14 cellular contexts compared by ENCODE assay signal in genomic region chrX:17613979-17614572, GRCh38.
DNase-seq lines count a peak whose midpoint lies in the region; ATAC-seq and TF ChIP-seq lines count a peak whose summit lies in the region.
"Had no signal": no experiment of that assay in that cellular context is flagged by ENCODE, and none has a peak within 500 bp of the region (broad histone marks: within the 10 kb centered on the region; RNA-seq: fewer than 3 reads in every experiment).

No MANE protein-coding gene starts in this region.

- H2AFZ ChIP-seq in trophoblast cell (ENCODE audit: insufficient read depth, low read length, poor library complexity) (no peak overlapping the region), osteoblast (ENCODE audit: low read length) (no peak overlapping the region)

- intact Hi-C loops in vagina (cut with DNase I) = no loop called here

- H3K18ac ChIP-seq in trophoblast cell (ENCODE audit: low read length) = no peak overlapping the region

- H3K27me3 ChIP-seq in trophoblast cell (ENCODE audit: insufficient read depth, low read length) = no peaks in the 10 kb centered on the region
- no peaks in the 10 kb centered on the region for H3K27me3 ChIP-seq in osteoblast (ENCODE audit: insufficient read depth, low read length)
- no peaks in the 10 kb centered on the region for H3K27me3 ChIP-seq in vagina
- H3K27me3 ChIP-seq: brain microvascular endothelial cell had no signal

- no peak overlapping the region for H2BK5ac ChIP-seq in trophoblast cell (ENCODE audit: low read depth, low read length, poor library complexity)

- peaks cover 64% of the 10 kb centered on the region for H3K4me1 Mint-ChIP-seq in progenitor cell of endocrine pancreas (ENCODE audit: low read depth)

- no peak overlapping the region for H3K9ac ChIP-seq in trophoblast cell (ENCODE audit: low read length)

- no peak overlapping the region for H3K23ac ChIP-seq in trophoblast cell (ENCODE audit: low read length)

- ATAC-seq in GM21529 (IDR thresholded peaks at IDR 0.05; ENCODE audit: unreplicated experiment) = peak; percentile 61

- H3K79me1 ChIP-seq in trophoblast cell (ENCODE audit: low read length) = no peaks in the 10 kb centered on the region

- no peak overlapping the region for H3K4ac ChIP-seq in trophoblast cell (ENCODE audit: low read depth, low read length)

- no peak overlapping the region for H3K14ac ChIP-seq in trophoblast cell (ENCODE audit: low read length)

- H3K27me3 Mint-ChIP-seq in progenitor cell of endocrine pancreas = no peaks in the 10 kb centered on the region

- no peak overlapping the region for H4K91ac ChIP-seq in trophoblast cell (ENCODE audit: low read depth, low read length)

- no peak overlapping the region for H4K12ac ChIP-seq in trophoblast cell (ENCODE audit: low read depth, low read length)

- no peak overlapping the region for H3K4me3 Mint-ChIP-seq in progenitor cell of endocrine pancreas (ENCODE audit: low read depth)

- no peak overlapping the region for H2BK120ac ChIP-seq in trophoblast cell (ENCODE audit: insufficient read depth, low read length, poor library complexity)

- H2BK12ac ChIP-seq in trophoblast cell (ENCODE audit: low read length) = no peak overlapping the region

- H3K4me1 ChIP-seq in trophoblast cell (ENCODE audit: control insufficient read depth in 1 of 2, insufficient read depth in 2 of 2, low read length in 2 of 2) = no peaks in the 10 kb centered on the region
- peaks cover 3% of the 10 kb centered on the region for H3K4me1 ChIP-seq in osteoblast (ENCODE audit: insufficient read depth, low read length)
- H3K4me1 ChIP-seq in vagina = no peaks in the 10 kb centered on the region

- no peak overlapping the region for H3K27ac Mint-ChIP-seq in progenitor cell of endocrine pancreas

- no peak for TF ChIP-seq CTCF in fibroblast of mammary gland (conservative IDR thresholded peaks at IDR 0.05; ENCODE audit: control insufficient read depth, insufficient read depth, low read depth, low read length)
- no peak for TF ChIP-seq CTCF in osteoblast (IDR thresholded peaks at IDR 0.05; ENCODE audit: extremely low read depth, low read depth, low read length)
- TF ChIP-seq CTCF in progenitor cell of endocrine pancreas (IDR thresholded peaks at IDR 0.05; ENCODE audit: unreplicated experiment) = no peak
- no peak for TF ChIP-seq CTCF in vagina (IDR thresholded peaks at IDR 0.05)

- TF ChIP-seq POLR2A in vagina (IDR thresholded peaks at IDR 0.05) = no peak

- whole genome bisulfite sequencing in trophoblast cell (ENCODE audit: extremely low coverage, insufficient coverage, insufficient read length) = no CpG with 5 or more reads among the region's 5 CpGs

- H2AK5ac ChIP-seq in trophoblast cell (ENCODE audit: low read length) = no peak overlapping the region

- H3K4me2 ChIP-seq in trophoblast cell (ENCODE audit: low read length) (no peak overlapping the region), osteoblast (ENCODE audit: insufficient read depth, low read length) (no peak overlapping the region)

- no peak overlapping the region for H3K4me3 ChIP-seq in fibroblast of mammary gland (ENCODE audit: control insufficient read depth, low read depth, low read length)
- no peak overlapping the region for H3K4me3 ChIP-seq in trophoblast cell (ENCODE audit: low read depth, low read length)
- H3K4me3 ChIP-seq in osteoblast (ENCODE audit: insufficient read depth, low read length) = no peak overlapping the region
- H3K4me3 ChIP-seq in vagina = no peak overlapping the region
- H3K4me3 ChIP-seq: psoas muscle had no signal

- H3K36me3 ChIP-seq in trophoblast cell (ENCODE audit: control insufficient read depth in 1 of 2, insufficient read depth in 2 of 2, low read length in 2 of 2) (no peaks in the 10 kb centered on the region), osteoblast (ENCODE audit: insufficient read depth, low read length) (no peaks in the 10 kb centered on the region), vagina (no peaks in the 10 kb centered on the region)
- H3K36me3 ChIP-seq: brain microvascular endothelial cell, WERI-Rb-1 had no signal

- H4K8ac ChIP-seq in trophoblast cell (ENCODE audit: low read depth, low read length) = no peak overlapping the region

- H3K36me3 Mint-ChIP-seq in progenitor cell of endocrine pancreas (ENCODE audit: insufficient read depth) = no peaks in the 10 kb centered on the region

- DNase-seq in EH (ENCODE audit: low read depth) = peak; percentile 54
- DNase-seq in NCI-H226 = peak; percentile 34
- DNase-seq in fibroblast of mammary gland (ENCODE audit: low read depth) = peak; percentile 4
- no peak for DNase-seq in trophoblast cell
- DNase-seq in osteoblast (ENCODE audit: insufficient read length, low spot score, missing footprints) = no peak
- DNase-seq in progenitor cell of endocrine pancreas (ENCODE audit: low spot score, unreplicated experiment) = no peak
- DNase-seq in vagina (ENCODE audit: extremely low spot score in 2 of 2) = no peak
- DNase-seq: brain microvascular endothelial cell; GF-D8; NCI-H446 treated with DMSO at 0.1 percent for 48 hours; psoas muscle; stimulated activated CD8-positive, alpha-beta memory T cell treated with anti-CD3 and anti-CD28 coated beads, Interleukin-4, amount 100 ng/mL, for 48 hours; WERI-Rb-1 had no signal

- H3K9me3 Mint-ChIP-seq in progenitor cell of endocrine pancreas (ENCODE audit: low read depth) = peaks cover 4% of the 10 kb centered on the region

- peaks cover 13% of the 10 kb centered on the region for H4K20me1 ChIP-seq in osteoblast (ENCODE audit: insufficient read depth, low read length)

- H3K79me2 ChIP-seq in trophoblast cell (ENCODE audit: control insufficient read depth, insufficient read depth, low read length, poor library complexity) (no peaks in the 10 kb centered on the region), osteoblast (ENCODE audit: insufficient read depth, low read length) (no peaks in the 10 kb centered on the region)

- H3K9me3 ChIP-seq in trophoblast cell (ENCODE audit: insufficient read depth, low read depth, low read length) = no peaks in the 10 kb centered on the region
- H3K9me3 ChIP-seq in osteoblast (ENCODE audit: low read depth, low read length) = no peaks in the 10 kb centered on the region
- no peaks in the 10 kb centered on the region for H3K9me3 ChIP-seq in vagina
- H3K9me3 ChIP-seq: psoas muscle had no signal

- H3K27ac ChIP-seq in trophoblast cell (ENCODE audit: low read depth, low read length) = no peak overlapping the region
- no peak overlapping the region for H3K27ac ChIP-seq in osteoblast (ENCODE audit: low read depth, low read length)
- H3K27ac ChIP-seq in vagina = no peak overlapping the region
- H3K27ac ChIP-seq: brain microvascular endothelial cell, psoas muscle, WERI-Rb-1 had no signal

Comparison
In these comparisons a context has a peak if more than half of its experiments do, and no peak if none do; other contexts are left out.
1. DNase-seq: peak in EH (single experiment), NCI-H226 (single experiment) and fibroblast of mammary gland (single experiment); none in trophoblast cell (0 of 2), osteoblast (single experiment), progenitor cell of endocrine pancreas (single experiment) and vagina (0 of 2).